26 cellular contexts compared by ENCODE assay signal in the genomic region with DNA sequence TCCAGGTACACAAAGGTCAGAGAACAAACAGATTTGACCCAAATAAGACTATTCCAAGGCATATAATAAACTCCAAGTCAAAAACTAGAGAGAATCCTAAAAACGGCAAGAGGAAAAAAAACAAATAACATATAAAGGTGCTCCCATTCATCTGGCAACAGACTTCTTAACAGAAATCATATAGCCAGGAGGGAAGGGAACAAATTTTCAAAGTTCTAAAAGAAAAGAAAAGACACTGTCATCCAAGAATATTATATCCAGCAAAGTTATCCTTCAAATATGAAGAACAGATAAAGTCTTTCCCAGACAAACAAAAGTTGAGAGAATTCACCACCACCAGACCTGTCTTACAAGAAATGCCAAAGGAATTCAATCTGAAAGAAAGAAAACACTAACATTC.
"Had no signal": no experiment of that assay in that cellular context is flagged by ENCODE, and none has a peak within 500 bp of the region (broad histone marks: within the 10 kb centered on the region; RNA-seq: fewer than 3 reads in every experiment).

No MANE protein-coding gene starts in this region.

- FAIRE-seq: keratinocyte had no signal

- H3K27ac Mint-ChIP-seq: dendritic cell treated with granulocyte-macrophage colony-stimulating factor and Interleukin-4, amounts not matched to agents 40 ng/mL and 50 ng/mL, for 4 days; effector memory CD8-positive, alpha-beta T cell; immature natural killer cell; mesothelial cell of epicardium; naive B cell; naive thymus-derived CD8-positive, alpha-beta T cell had no signal

- ATAC-seq: effector memory CD8-positive, alpha-beta T cell; esophagus mucosa; gastrocnemius medialis; heart left ventricle; left cardiac atrium; left lung; left ventricle myocardium superior; lower lobe of right lung; mucosa of descending colon; naive thymus-derived CD8-positive, alpha-beta T cell had no signal

- H3K4me2 ChIP-seq: hepatocyte had no signal

- H2AFZ ChIP-seq: hepatocyte had no signal

- H3K4me1 Mint-ChIP-seq: immature natural killer cell, mesothelial cell of epicardium had no signal

- H3K36me3 ChIP-seq: colonic mucosa, esophagus squamous epithelium, gastrocnemius medialis, heart left ventricle, left lung, lower lobe of right lung had no signal

- H3K27me3 ChIP-seq: colonic mucosa, gastrocnemius medialis, heart left ventricle, hepatocyte, left lung had no signal

- H3K9me3 ChIP-seq: colonic mucosa, lower lobe of right lung had no signal

- H3K4me3 ChIP-seq: colonic mucosa, esophagus squamous epithelium, gastrocnemius medialis, heart left ventricle, hepatocyte, left lung, lower lobe of right lung, mucosa of descending colon had no signal

- H3K79me2 ChIP-seq: hepatocyte had no signal

- H3K27ac ChIP-seq: colonic mucosa, epithelial cell of prostate, esophagus squamous epithelium, gastrocnemius medialis, heart left ventricle, hepatocyte, left lung, lower lobe of right lung had no signal

- H3K4me3 Mint-ChIP-seq: dendritic cell treated with granulocyte-macrophage colony-stimulating factor and Interleukin-4, amounts not matched to agents 40 ng/mL and 50 ng/mL, for 4 days; effector memory CD8-positive, alpha-beta T cell; immature natural killer cell; mesothelial cell of epicardium; naive B cell; naive thymus-derived CD8-positive, alpha-beta T cell had no signal

- DNase-seq: colonic mucosa; cortex of kidney; effector CD8-positive, alpha-beta T cell; effector memory CD8-positive, alpha-beta T cell; erythroblast; esophagus squamous epithelium; foreskin fibroblast; foreskin melanocyte; gastrocnemius medialis; heart left ventricle; hypothalamus; immature natural killer cell; left cardiac atrium; left lung; left ventricle myocardium superior; lower lobe of right lung; mesenchymal stem cell; mucosa of descending colon; naive B cell; naive thymus-derived CD8-positive, alpha-beta T cell had no signal

- H3K4me1 ChIP-seq: colonic mucosa, esophagus squamous epithelium, gastrocnemius medialis, left lung, lower lobe of right lung had no signal
